ENCODE assay signal across 9 cellular contexts in the genomic region with DNA sequence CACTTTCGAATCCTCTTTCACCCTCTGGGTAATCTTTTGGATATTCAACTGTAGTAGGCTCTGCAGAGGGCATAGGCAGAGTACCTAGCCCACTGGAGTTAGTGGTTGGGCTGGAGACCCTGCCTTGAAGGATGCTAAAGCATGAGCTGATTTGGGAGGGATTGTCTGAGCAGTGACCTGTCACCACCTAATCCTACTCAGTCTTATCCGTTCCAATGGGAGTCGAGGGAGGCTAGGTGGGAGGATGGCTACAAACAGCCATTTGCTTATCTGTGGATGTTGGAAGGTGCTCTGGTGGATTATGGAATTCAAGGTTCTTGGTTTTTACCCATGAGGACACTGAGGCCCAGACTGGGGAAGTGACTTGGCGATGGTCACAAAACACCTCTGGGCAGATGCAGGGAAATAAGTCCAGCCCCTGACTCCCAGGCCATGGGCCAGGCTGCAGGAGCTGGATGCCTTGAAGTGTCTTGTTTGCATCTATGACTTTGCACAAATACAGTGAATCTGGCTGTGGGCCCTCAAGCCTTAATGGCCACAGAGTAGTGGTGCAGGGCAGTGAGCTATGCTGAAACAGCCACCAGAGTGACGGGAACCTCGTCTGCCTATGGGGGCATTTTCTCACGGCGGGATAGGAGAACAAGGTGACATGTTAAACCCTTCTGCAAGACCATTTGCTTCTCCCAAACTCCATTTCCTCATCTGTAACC. TPM values are rescaled to one million over a fixed set of nuclear protein-coding genes. Genes with fewer than 3 reads are reported as not detected.
DNase-seq lines count a peak whose midpoint lies in the region; ATAC-seq, FAIRE-seq and TF ChIP-seq lines count a peak whose summit lies in the region.
"Had no signal": no experiment of that assay in that cellular context is flagged by ENCODE, and none has a peak within 500 bp of the region (broad histone marks: within the 10 kb centered on the region; RNA-seq: fewer than 3 reads in every experiment).

No MANE protein-coding gene starts in this region.

- ATAC-seq in HCT116 (no peak), GM18861 (IDR thresholded peaks at IDR 0.05; ENCODE audit: unreplicated experiment) (no peak)

- H3K27ac ChIP-seq in HCT116 (ENCODE audit: low read depth, low read length) (peak overlapping the region; percentile 54), smooth muscle cell (ENCODE audit: low read depth) (peak overlapping the region; percentile 86)

- no peaks in the 10 kb centered on the region for H4K20me1 ChIP-seq in HCT116 (ENCODE audit: insufficient read depth)
- peaks cover 31% of the 10 kb centered on the region for H4K20me1 ChIP-seq in smooth muscle cell (ENCODE audit: low read depth)

- H2AFZ ChIP-seq in HCT116 (ENCODE audit: low read depth, low read length, poor library complexity, severe bottlenecking) (no peak overlapping the region), smooth muscle cell (ENCODE audit: low read depth) (no peak overlapping the region)

- H3K4me2 ChIP-seq in HCT116 (ENCODE audit: low read length) = peak overlapping the region; percentile 99
- H3K4me2 ChIP-seq in smooth muscle cell = peak overlapping the region; percentile 96

- H3K4me3 ChIP-seq in HCT116 (replicated peaks in 1 of 2; ENCODE audit: low read depth in 1 of 2, low read length in 2 of 2) = peak overlapping the region; percentile 59 to 77
- peak overlapping the region; percentile 58 to 63 for H3K4me3 ChIP-seq in foreskin fibroblast (ENCODE audit: low read depth in 1 of 2, low read length in 2 of 2)
- H3K4me3 ChIP-seq in smooth muscle cell = peak overlapping the region; percentile 76

- H3F3A ChIP-seq in smooth muscle cell (ENCODE audit: low read depth) = peaks cover under 1% of the 10 kb centered on the region

- no peak for TF ChIP-seq POLR2A in HCT116 (IDR thresholded peaks at IDR 0.05; ENCODE audit: borderline replicate concordance, extremely low read depth, insufficient read depth, insufficient read length)

- H3K9me3 ChIP-seq in HCT116 (ENCODE audit: control insufficient read depth in 1 of 2, insufficient read depth in 1 of 2, low read depth in 1 of 2, low read length in 2 of 2) (no peaks in the 10 kb centered on the region), smooth muscle cell (replicated peaks; ENCODE audit: low read depth) (no peaks in the 10 kb centered on the region)

- POLR2A ChIA-PET in HCT116 (lab: Charles Lee) = interaction anchor here (2.2 kb wide), 1 partner anchor 22 kb away, joined by 7 read pairs; no protein-coding TSS in a partner anchor

- intact Hi-C loops in HCT116 (cut with micrococcal nuclease) = no loop called here

- no TSS peak for BruUV-seq in HCT116 (replicated peaks; lab: Mats Ljungman, UMichigan)

- no peaks in the 10 kb centered on the region for H3K9me2 ChIP-seq in HCT116 (ENCODE audit: insufficient read depth)

- DNase-seq in HCT116 (ENCODE audit: low read depth, low spot score) = no peak
- peak; percentile 42 for DNase-seq in UCSD-AML1 (lab: John Stamatoyannopoulos, UW; ENCODE audit: unreplicated experiment)
- DNase-seq in foreskin fibroblast = no peak
- DNase-seq in smooth muscle cell (lab: John Stamatoyannopoulos, UW; ENCODE audit: unreplicated experiment) = no peak
- no peak for DNase-seq in putamen (ENCODE audit: low spot score)
- no peak for DNase-seq in Ammon's horn (ENCODE audit: low spot score)
- DNase-seq in RCC 7860 (ENCODE audit: low spot score) = no peak

- H3K79me2 ChIP-seq in HCT116 (ENCODE audit: insufficient read depth, low read length) (peaks cover 77% of the 10 kb centered on the region), smooth muscle cell (ENCODE audit: low read depth) (peaks cover 61% of the 10 kb centered on the region)

- peaks cover 17 to 33% of the 10 kb centered on the region in 2 experiments for H3K4me1 ChIP-seq in HCT116 (ENCODE audit: control insufficient read depth in 1 of 2, insufficient read depth in 2 of 2, low read length in 2 of 2)
- H3K4me1 ChIP-seq in smooth muscle cell (ENCODE audit: low read depth) = peaks cover 13% of the 10 kb centered on the region

- WGBS in smooth muscle cell (ENCODE audit: low lambda C conversion rate) = 82% methylated on average over 8 of the region's 8 CpGs

- RAD21 ChIA-PET in HCT116 (lab: Charles Lee; ENCODE audit: low non-redundant PET in 1 of 2, low total read pairs in 2 of 2, uncharacterized antibody in 2 of 2, unreplicated experiment in 2 of 2) = no interaction called here

- H3K27me3 ChIP-seq in HCT116 (ENCODE audit: insufficient read depth, low read length) (no peaks in the 10 kb centered on the region), smooth muscle cell (ENCODE audit: low read depth) (no peaks in the 10 kb centered on the region)

- FAIRE-seq in RCC 7860 (lab: Jason Lieb, UNC) = no peak
- FAIRE-seq: islet of Langerhans had no signal

- no peak for TF ChIP-seq CTCF in HCT116 (IDR thresholded peaks at IDR 0.05 in 2 of 3, conservative IDR thresholded peaks at IDR 0.05 in 1 of 3; ENCODE audit: borderline replicate concordance in 1 of 3, insufficient read depth in 1 of 3, low read depth in 2 of 3, low read length in 2 of 3)
- TF ChIP-seq CTCF in foreskin fibroblast (IDR thresholded peaks at IDR 0.05; ENCODE audit: low read depth, low read length) = no peak
- TF ChIP-seq CTCF in smooth muscle cell (IDR thresholded peaks at IDR 0.05; ENCODE audit: borderline replicate concordance, insufficient read depth, poor library complexity, severe bottlenecking) = no peak

- H3K9ac ChIP-seq in HCT116 (ENCODE audit: low read length) (peak overlapping the region; percentile 73), smooth muscle cell (ENCODE audit: low read depth) (no peak overlapping the region)

- CTCF ChIA-PET in HCT116 (lab: Charles Lee) = interaction anchor here (1.1 kb wide), 1 partner anchor 22 kb away, joined by 5 read pairs; no protein-coding TSS in a partner anchor

- TF ChIP-seq RAD21 in HCT116 (IDR thresholded peaks at IDR 0.05; ENCODE audit: low read depth) = no peak

- H3K36me3 ChIP-seq in HCT116 (ENCODE audit: control insufficient read depth in 1 of 2, insufficient read depth in 2 of 2, low read length in 2 of 2) = peaks cover 12 to 26% of the 10 kb centered on the region in 2 experiments; a peak in 3 of 4 replicates
- H3K36me3 ChIP-seq in smooth muscle cell (ENCODE audit: low read depth) = no peaks in the 10 kb centered on the region

TF ChIP-seq in HCT116, 20 proteins besides CTCF, POLR2A, EP300 and RAD21:
- TF ChIP-seq ZFX (IDR thresholded peaks at IDR 0.05) = no peak
- TF ChIP-seq JUND (IDR thresholded peaks at IDR 0.05) = no peak
- no peak for TF ChIP-seq YY1 (IDR thresholded peaks at IDR 0.05; ENCODE audit: extremely low read depth, insufficient replicate concordance, low read depth, low read length)
- TF ChIP-seq CEBPB (IDR thresholded peaks at IDR 0.05; ENCODE audit: low read depth) = no peak
- no peak for TF ChIP-seq SP1 (IDR thresholded peaks at IDR 0.05; ENCODE audit: low read depth)

RNA-seq across cellular contexts. Expression of gene KMT5A, which starts 3.7 kb away (rescaled TPM):
- total RNA-seq in HCT116 (2021; ENCODE audit: unreplicated experiment) (64.8 TPM), smooth muscle cell (19.9 and 23.8 TPM in 2 replicates)
- 39.0 and 47.0 TPM in 2 replicates for polyA plus RNA-seq in HCT116 (2012)
- 15.4 and 17.9 TPM in 2 replicates for polyA plus RNA-seq in smooth muscle cell

RNA-seq across cellular contexts. Expression of gene SBNO1, which starts 23.0 kb away (rescaled TPM):
- total RNA-seq in HCT116 (2021; ENCODE audit: unreplicated experiment) (43.8 TPM), smooth muscle cell (24.5 and 28.9 TPM in 2 replicates)
- 10.0 and 10.2 TPM in 2 replicates for polyA plus RNA-seq in HCT116 (2012)
- 14.6 and 15.5 TPM in 2 replicates for polyA plus RNA-seq in smooth muscle cell

RNA-seq across cellular contexts. Expression of gene RILPL2, which starts 48.8 kb away (rescaled TPM):
- total RNA-seq in HCT116 (2021; ENCODE audit: unreplicated experiment) = 2.3 TPM
- polyA plus RNA-seq in HCT116 (2012) = 1.8 and 2.2 TPM in 2 replicates
- 0.31 and 0.85 TPM in 2 replicates for total RNA-seq in smooth muscle cell
- polyA plus RNA-seq in smooth muscle cell = 2.2 TPM in 2 replicates
